ENCODE assay signal across 25 cellular contexts in genomic region chr12:123645851-123646250, GRCh38.
"Had no signal": no experiment of that assay in that cellular context is flagged by ENCODE, and none has a peak within 500 bp of the region (broad histone marks: within the 10 kb centered on the region; RNA-seq: fewer than 3 reads in every experiment).

No MANE protein-coding gene starts in this region.

- ATAC-seq: activated CD8-positive, alpha-beta T cell treated with anti-CD3 and anti-CD28 coated beads for 36 hours; activated T-cell treated with anti-CD3 and anti-CD28 coated beads, Interleukin-2, amount 50 U/mL, for 72 hours; activated T-helper 17 cell treated with anti-CD3 and anti-CD28 coated beads, Interleukin-2, amount 50 U/mL, for 72 hours had no signal

- H3K27ac ChIP-seq: ascending aorta, breast epithelium, Peyer's patch, SJSA1 had no signal

- H3K4me3 ChIP-seq: ascending aorta, breast epithelium, Peyer's patch, SJSA1 had no signal

- H3K36me3 ChIP-seq: breast epithelium had no signal

- H3K9me3 ChIP-seq: ascending aorta, breast epithelium, Peyer's patch, SJSA1, SK-N-SH had no signal

- H3K4me1 ChIP-seq: ascending aorta, breast epithelium, Peyer's patch, SJSA1 had no signal

- DNase-seq: activated CD4-positive, alpha-beta T cell treated with anti-CD3 and anti-CD28 coated beads, Interleukin-2, amount 10 ng/mL, durations not matched to agents 24 days and 14 days; activated CD4-positive, alpha-beta T cell treated with anti-CD3 and anti-CD28 coated beads, Interleukin-2, amount 50 U/mL, for 4 hours; activated CD8-positive, alpha-beta T cell treated with anti-CD3 and anti-CD28 coated beads for 36 hours; activated effector memory CD4-positive, alpha-beta T cell treated with anti-CD3 and anti-CD28 coated beads, Interleukin-2, amount 50 U/mL, for 16 hours; activated naive CD4-positive, alpha-beta T cell; activated naive CD4-positive, alpha-beta T cell treated with anti-CD3 and anti-CD28 coated beads, Interleukin-2, amount 50 U/mL, for 16 hours; activated naive CD8-positive, alpha-beta T cell treated with anti-CD3 and anti-CD28 coated beads for 36 hours; activated T-cell treated with anti-CD3 and anti-CD28 coated beads, Interleukin-2, amount 50 U/mL, for 1 hour; activated T-cell treated with anti-CD3 and anti-CD28 coated beads, Interleukin-2, amount 50 U/mL, for 72 hours; Karpas-422; NCI-H1105; NCI-H1417 treated with DMSO at 0.1 percent for 48 hours; NCI-H187; NCI-H2029 treated with DMSO at 0.1 percent for 48 hours; NCI-H2107; NCI-H2171; NCI-H524 treated with DMSO at 0.1 percent for 48 hours; Peyer's patch; RPMI8226; SHP77 treated with DMSO at 0.1 percent for 48 hours; SK-N-SH had no signal
